Comparison of ENCODE assay signal across 10 cellular contexts in genomic region chr1:153260473-153260979, GRCh38. TPM values are rescaled to one million over a fixed set of nuclear protein-coding genes. Genes with fewer than 3 reads are reported as not detected.
DNase-seq lines count a peak whose midpoint lies in the region; ATAC-seq and TF ChIP-seq lines count a peak whose summit lies in the region.
"Had no signal": no experiment of that assay in that cellular context is flagged by ENCODE, and none has a peak within 500 bp of the region (broad histone marks: within the 10 kb centered on the region; RNA-seq: fewer than 3 reads in every experiment).

No MANE protein-coding gene starts in this region.

- peak overlapping the region in 1 of 2 donors; percentile 9 for H3K27ac ChIP-seq in tibial artery
- no peak overlapping the region for H3K27ac ChIP-seq in transverse colon

- H3K36me3 ChIP-seq in iPS-15b (ENCODE audit: control insufficient read depth, insufficient read depth, low read length), result no peaks in the 10 kb centered on the region
- no peaks in the 10 kb centered on the region for H3K36me3 ChIP-seq in tibial artery
- H3K36me3 ChIP-seq in transverse colon, result no peaks in the 10 kb centered on the region

- 53 to 100% methylated on average over 1 to 8 of the region's 8 CpGs for WGBS in transverse colon (ENCODE audit: low coverage in 1 of 2), 2 donors

- ATAC-seq in activated T-cell treated with anti-CD3 and anti-CD28 coated beads, Interleukin-2, amount 50 U/mL, for 4 hours, result peak; percentile 27 to 41
- ATAC-seq in HG03460 (IDR thresholded peaks at IDR 0.05; ENCODE audit: unreplicated experiment) (no peak), HG03097 (IDR thresholded peaks at IDR 0.05; ENCODE audit: low FRiP score, unreplicated experiment) (no peak)

- peaks cover 21% of the 10 kb centered on the region for H3K4me1 Mint-ChIP-seq in activated T-cell treated with anti-CD3 and anti-CD28 coated beads, Interleukin-2, amount 50 U/mL, for 4 hours (ENCODE audit: low read depth)
- H3K4me1 Mint-ChIP-seq in activated CD4-positive, alpha-beta T cell treated with anti-CD3 and anti-CD28 coated beads, Interleukin-2, amount 10 ng/mL, durations not matched to agents 24 days and 14 days, result peaks cover 18% of the 10 kb centered on the region

- intact Hi-C loops in activated CD4-positive, alpha-beta T cell treated with anti-CD3 and anti-CD28 coated beads, Interleukin-2, amount 10 ng/mL, durations not matched to agents 24 days and 14 days (cut with micrococcal nuclease), result no loop called here
- intact Hi-C loops in tibial artery (cut with DNase I; ENCODE audit: low total_unique reads), result no loop called here
- intact Hi-C loops in transverse colon (cut with DNase I; ENCODE audit: low total_unique reads), result no loop called here

- TF ChIP-seq EP300 in transverse colon (IDR thresholded peaks at IDR 0.05; ENCODE audit: low read depth), result no peak

- no peak for TF ChIP-seq CTCF in tibial artery (IDR thresholded peaks at IDR 0.05)
- TF ChIP-seq CTCF in transverse colon (IDR thresholded peaks at IDR 0.05), result no peak

- no peak for DNase-seq in activated T-cell treated with anti-CD3 and anti-CD28 coated beads, Interleukin-2, amount 50 U/mL, for 4 hours
- DNase-seq in activated T-cell treated with anti-CD3 and anti-CD28 coated beads, Interleukin-2, amount 50 U/mL, for 1 hour, result no peak
- DNase-seq in activated CD4-positive, alpha-beta T cell treated with anti-CD3 and anti-CD28 coated beads, Interleukin-2, amount 10 ng/mL, durations not matched to agents 24 days and 14 days, result peak; percentile 64
- no peak for DNase-seq in tibial artery
- DNase-seq in transverse colon, result no peak

- H3K36me3 Mint-ChIP-seq in activated T-cell treated with anti-CD3 and anti-CD28 coated beads, Interleukin-2, amount 50 U/mL, for 4 hours (ENCODE audit: insufficient read depth), result no peaks in the 10 kb centered on the region
- H3K36me3 Mint-ChIP-seq in activated CD4-positive, alpha-beta T cell treated with anti-CD3 and anti-CD28 coated beads, Interleukin-2, amount 10 ng/mL, durations not matched to agents 24 days and 14 days (ENCODE audit: low read depth), result peaks cover 3% of the 10 kb centered on the region

- H3K4me1 ChIP-seq in iPS-15b (ENCODE audit: control insufficient read depth, insufficient read depth, low read length) (peaks cover 2% of the 10 kb centered on the region), tibial artery (peaks cover 0 to 22% (median 16%) of the 10 kb centered on the region in 4 donors), transverse colon (peaks cover 0 to 19% (median 9%) of the 10 kb centered on the region in 4 donors)

- peaks cover 49% of the 10 kb centered on the region for H3K27me3 Mint-ChIP-seq in activated T-cell treated with anti-CD3 and anti-CD28 coated beads, Interleukin-2, amount 50 U/mL, for 4 hours (ENCODE audit: low read depth)
- peaks cover 68% of the 10 kb centered on the region for H3K27me3 Mint-ChIP-seq in activated CD4-positive, alpha-beta T cell treated with anti-CD3 and anti-CD28 coated beads, Interleukin-2, amount 10 ng/mL, durations not matched to agents 24 days and 14 days

- H3K4me3 ChIP-seq in iPS-15b (ENCODE audit: low read depth, low read length) (peak overlapping the region; percentile 35), tibial artery (peak overlapping the region; percentile 44 to 66), transverse colon (peak overlapping the region in 1 of 4 donors; percentile 55)

- no peak for TF ChIP-seq POLR2A in transverse colon (IDR thresholded peaks at IDR 0.05)

- no peaks in the 10 kb centered on the region for H3K9me3 Mint-ChIP-seq in activated T-cell treated with anti-CD3 and anti-CD28 coated beads, Interleukin-2, amount 50 U/mL, for 4 hours
- H3K9me3 Mint-ChIP-seq in activated CD4-positive, alpha-beta T cell treated with anti-CD3 and anti-CD28 coated beads, Interleukin-2, amount 10 ng/mL, durations not matched to agents 24 days and 14 days, result no peaks in the 10 kb centered on the region

- peak overlapping the region; percentile 64 for H3K27ac Mint-ChIP-seq in activated CD4-positive, alpha-beta T cell treated with anti-CD3 and anti-CD28 coated beads, Interleukin-2, amount 10 ng/mL, durations not matched to agents 24 days and 14 days

- no peak overlapping the region for H3K9ac ChIP-seq in iPS-15b (ENCODE audit: low read depth, low read length)

- in situ Hi-C loops in transverse colon (cut with MboI; ENCODE audit: low pct_ligation_motif_present in 1 of 4, low pct_unique_long_range_greater_than_20kb in 1 of 4, low sequenced_read_pairs in 3 of 4), result no loop called here

- H3K9me3 ChIP-seq in iPS-15b (ENCODE audit: control insufficient read depth, insufficient read depth, low read length) (no peaks in the 10 kb centered on the region), tibial artery (no peaks in the 10 kb centered on the region), transverse colon (no peaks in the 10 kb centered on the region)

- H3K27me3 ChIP-seq in iPS-15b (ENCODE audit: control insufficient read depth, insufficient read depth, low read length), result peaks cover 70% of the 10 kb centered on the region
- H3K27me3 ChIP-seq in tibial artery, result peaks cover 0 to 18% of the 10 kb centered on the region in 2 donors
- H3K27me3 ChIP-seq in transverse colon, result peaks cover 72% of the 10 kb centered on the region

- peak overlapping the region; percentile 61 for H3K4me3 Mint-ChIP-seq in activated T-cell treated with anti-CD3 and anti-CD28 coated beads, Interleukin-2, amount 50 U/mL, for 4 hours
- H3K4me3 Mint-ChIP-seq in activated CD4-positive, alpha-beta T cell treated with anti-CD3 and anti-CD28 coated beads, Interleukin-2, amount 10 ng/mL, durations not matched to agents 24 days and 14 days, result peak overlapping the region; percentile 51

RNA-seq across cellular contexts. Expression of gene LORICRIN, which starts 1.0 kb away (rescaled TPM):
- total RNA-seq in activated T-cell treated with anti-CD3 and anti-CD28 coated beads, Interleukin-2, amount 50 U/mL, for 4 hours, result not detected
- not detected in 2 replicates for total RNA-seq in activated CD4-positive, alpha-beta T cell treated with anti-CD3 and anti-CD28 coated beads, Interleukin-2, amount 10 ng/mL, durations not matched to agents 24 days and 14 days
- total RNA-seq in transverse colon, result not detected
- total RNA-seq: LHCN-M2, lung microvascular endothelial cell had no signal

RNA-seq across cellular contexts. Expression of gene PRR9, which starts 43.1 kb away (rescaled TPM):
- total RNA-seq in activated T-cell treated with anti-CD3 and anti-CD28 coated beads, Interleukin-2, amount 50 U/mL, for 4 hours, result not detected
- total RNA-seq in activated CD4-positive, alpha-beta T cell treated with anti-CD3 and anti-CD28 coated beads, Interleukin-2, amount 10 ng/mL, durations not matched to agents 24 days and 14 days, result not detected in 2 replicates
- total RNA-seq in transverse colon, result not detected
- total RNA-seq: LHCN-M2, lung microvascular endothelial cell had no signal

RNA-seq across cellular contexts. Expression of gene PGLYRP3, which starts 52.2 kb away (rescaled TPM):
- not detected for total RNA-seq in activated T-cell treated with anti-CD3 and anti-CD28 coated beads, Interleukin-2, amount 50 U/mL, for 4 hours
- total RNA-seq in activated CD4-positive, alpha-beta T cell treated with anti-CD3 and anti-CD28 coated beads, Interleukin-2, amount 10 ng/mL, durations not matched to agents 24 days and 14 days, result not detected in 2 replicates
- not detected for total RNA-seq in transverse colon
- total RNA-seq: LHCN-M2, lung microvascular endothelial cell had no signal

RNA-seq across cellular contexts. Expression of gene LELP1, which starts 57.3 kb away (rescaled TPM):
- not detected for total RNA-seq in activated T-cell treated with anti-CD3 and anti-CD28 coated beads, Interleukin-2, amount 50 U/mL, for 4 hours
- total RNA-seq in activated CD4-positive, alpha-beta T cell treated with anti-CD3 and anti-CD28 coated beads, Interleukin-2, amount 10 ng/mL, durations not matched to agents 24 days and 14 days, result not detected in 2 replicates
- total RNA-seq in transverse colon, result not detected
- total RNA-seq: LHCN-M2, lung microvascular endothelial cell had no signal

Comparison
In these comparisons a context has a peak if more than half of its experiments do, and no peak if none do; other contexts are left out.
1. ATAC-seq: peak in activated T-cell treated with anti-CD3 and anti-CD28 coated beads, Interleukin-2, amount 50 U/mL, for 4 hours (2 of 2); none in HG03460 (single experiment) and HG03097 (single experiment).